In genomic region chr19:6817179-6817578, GRCh38 we compare ENCODE assay signal across 21 cellular contexts. TPM values are rescaled to one million over a fixed set of nuclear protein-coding genes. Genes with fewer than 3 reads are reported as not detected.
"Had no signal": no experiment of that assay in that cellular context is flagged by ENCODE, and none has a peak within 500 bp of the region (broad histone marks: within the 10 kb centered on the region; RNA-seq: fewer than 3 reads in every experiment).

No MANE protein-coding gene starts in this region.

- H3K27ac Mint-ChIP-seq: activated CD8-positive, alpha-beta memory T cell treated with anti-CD3 and anti-CD28 coated beads, Interleukin-2, amount 10 ng/mL, durations not matched to agents 7 days and 5 days; WTC11 had no signal

- H3K4me1 Mint-ChIP-seq: neural crest cell, WTC11 had no signal

- H3K27me3 Mint-ChIP-seq: activated CD8-positive, alpha-beta memory T cell treated with anti-CD3 and anti-CD28 coated beads, Interleukin-2, amount 10 ng/mL, durations not matched to agents 7 days and 5 days; stimulated activated naive CD8-positive, alpha-beta T cell treated with anti-CD3 and anti-CD28 coated beads, Interleukin-15, Interleukin-2, amounts not matched to agents 100 ng/mL and 50 ng/mL, for 24 hours had no signal

- ATAC-seq: activated CD8-positive, alpha-beta memory T cell treated with anti-CD3 and anti-CD28 coated beads, Interleukin-2, amount 10 ng/mL, durations not matched to agents 7 days and 5 days; left lobe of liver; right cardiac atrium; WTC11 had no signal

- H3K9me3 Mint-ChIP-seq: stimulated activated naive CD8-positive, alpha-beta T cell treated with anti-CD3 and anti-CD28 coated beads, Interleukin-15, Interleukin-2, amounts not matched to agents 100 ng/mL and 50 ng/mL, for 24 hours had no signal

- H3K4me3 Mint-ChIP-seq: activated CD8-positive, alpha-beta memory T cell treated with anti-CD3 and anti-CD28 coated beads, Interleukin-2, amount 10 ng/mL, durations not matched to agents 7 days and 5 days; neural crest cell; stimulated activated naive CD8-positive, alpha-beta T cell treated with anti-CD3 and anti-CD28 coated beads, Interleukin-15, Interleukin-2, amounts not matched to agents 100 ng/mL and 50 ng/mL, for 24 hours; WTC11 had no signal

- DNase-seq: activated CD4-positive, alpha-beta T cell treated with anti-CD3 and anti-CD28 coated beads, Interleukin-2, amount 50 U/mL, for 1 hour; activated CD8-positive, alpha-beta memory T cell treated with anti-CD3 and anti-CD28 coated beads, Interleukin-2, amount 10 ng/mL, durations not matched to agents 7 days and 5 days; activated gamma-delta T cell; aorta; brain microvascular endothelial cell; central memory CD4-positive, alpha-beta T cell; dorsolateral prefrontal cortex; erythroblast; foreskin melanocyte; head of caudate nucleus; kidney; right cardiac atrium; stimulated activated CD4-positive, alpha-beta T cell treated with anti-CD3 and anti-CD28 coated beads, Interleukin-2, amount 100 ng/mL, for 24 hours; transverse colon; uterus had no signal

RNA-seq across cellular contexts. Expression of gene VAV1, which starts 44.7 kb away (rescaled TPM):
- total RNA-seq: neural crest cell, osteocyte had no signal

RNA-seq across cellular contexts. Expression of gene SH2D3A, which starts 49.9 kb away (rescaled TPM):
- total RNA-seq: neural crest cell, osteocyte, skeletal muscle tissue had no signal
